ENCODE assay signal across 1 cellular context in genomic region chr17:54900457-54901229, GRCh38.
TF ChIP-seq lines count a peak whose summit lies in the region.

TSS of gene TOM1L1 (plus strand) at chr17:54900852. CDS start at chr17:54900866, 14 bp downstream.

TF ChIP-seq in WTC11, 78 proteins besides CTCF, POLR2A, EP300 and RAD21 (continued from another document and continues in another):
- TF ChIP-seq IRF1 (CRISPR knock-in tag; IDR thresholded peaks at IDR 0.05) (no peak), SMAD3 (CRISPR knock-in tag; IDR thresholded peaks at IDR 0.05; ENCODE audit: borderline replicate concordance) (no peak), TCF7 (CRISPR knock-in tag; IDR thresholded peaks at IDR 0.05; ENCODE audit: low read depth) (no peak), JAZF1 (CRISPR knock-in tag; IDR thresholded peaks at IDR 0.05) (no peak), NFATC4 (CRISPR knock-in tag; IDR thresholded peaks at IDR 0.05) (no peak), PRDM15 (CRISPR knock-in tag; IDR thresholded peaks at IDR 0.05) (no peak), ZNF532 (CRISPR knock-in tag; IDR thresholded peaks at IDR 0.05; ENCODE audit: borderline replicate concordance) (no peak), ZNF423 (CRISPR knock-in tag; IDR thresholded peaks at IDR 0.05) (peak; percentile 84), PRRX2 (CRISPR knock-in tag; IDR thresholded peaks at IDR 0.05) (no peak), TP53 (CRISPR knock-in tag; IDR thresholded peaks at IDR 0.05) (no peak), ZBTB43 (CRISPR knock-in tag; IDR thresholded peaks at IDR 0.05) (no peak), KAT7 (CRISPR knock-in tag; IDR thresholded peaks at IDR 0.05; ENCODE audit: borderline replicate concordance) (no peak), MXD4 (CRISPR knock-in tag; IDR thresholded peaks at IDR 0.05; ENCODE audit: borderline replicate concordance) (no peak), MAX (CRISPR knock-in tag; IDR thresholded peaks at IDR 0.05) (0 out of 2 replicates have a peak, but pooled peaks have one; percentile 2), SMAD4 (CRISPR knock-in tag; IDR thresholded peaks at IDR 0.05) (no peak), SP1 (CRISPR knock-in tag; conservative IDR thresholded peaks at IDR 0.05) (peak; percentile 73), FOXP1 (CRISPR knock-in tag; IDR thresholded peaks at IDR 0.05; ENCODE audit: borderline replicate concordance) (peak; percentile 49; the same call in 1 of the 2 replicates), CREM (CRISPR knock-in tag; IDR thresholded peaks at IDR 0.05) (no peak), ZNF416 (CRISPR knock-in tag; IDR thresholded peaks at IDR 0.05) (no peak), NR2C2 (CRISPR knock-in tag; IDR thresholded peaks at IDR 0.05) (no peak), NFYB (CRISPR knock-in tag; conservative IDR thresholded peaks at IDR 0.05; ENCODE audit: low read depth) (no peak), NR3C1 (CRISPR knock-in tag; conservative IDR thresholded peaks at IDR 0.05; ENCODE audit: low read depth) (no peak), ZNF263 (CRISPR knock-in tag; IDR thresholded peaks at IDR 0.05; ENCODE audit: low read depth) (no peak), ZNF317 (CRISPR knock-in tag; IDR thresholded peaks at IDR 0.05; ENCODE audit: borderline replicate concordance, low read depth) (no peak), IRF2 (CRISPR knock-in tag; IDR thresholded peaks at IDR 0.05; ENCODE audit: borderline replicate concordance, low read depth) (no peak), ZNF219 (CRISPR knock-in tag; IDR thresholded peaks at IDR 0.05; ENCODE audit: borderline replicate concordance) (no peak), AFF4 (CRISPR knock-in tag; IDR thresholded peaks at IDR 0.05; ENCODE audit: borderline replicate concordance) (no peak), CBFB (CRISPR knock-in tag; IDR thresholded peaks at IDR 0.05; ENCODE audit: low read depth) (no peak)
- TF ChIP-seq, protein P1, sequence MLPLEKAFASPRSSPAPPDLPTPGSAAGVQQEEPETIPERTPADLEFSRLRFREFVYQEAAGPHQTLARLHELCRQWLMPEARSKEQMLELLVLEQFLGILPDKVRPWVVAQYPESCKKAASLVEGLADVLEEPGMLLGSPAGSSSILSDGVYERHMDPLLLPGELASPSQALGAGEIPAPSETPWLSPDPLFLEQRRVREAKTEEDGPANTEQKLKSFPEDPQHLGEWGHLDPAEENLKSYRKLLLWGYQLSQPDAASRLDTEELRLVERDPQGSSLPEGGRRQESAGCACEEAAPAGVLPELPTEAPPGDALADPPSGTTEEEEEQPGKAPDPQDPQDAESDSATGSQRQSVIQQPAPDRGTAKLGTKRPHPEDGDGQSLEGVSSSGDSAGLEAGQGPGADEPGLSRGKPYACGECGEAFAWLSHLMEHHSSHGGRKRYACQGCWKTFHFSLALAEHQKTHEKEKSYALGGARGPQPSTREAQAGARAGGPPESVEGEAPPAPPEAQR (CRISPR knock-in tag; IDR thresholded peaks at IDR 0.05) = no peak
- TF ChIP-seq, protein P2, sequence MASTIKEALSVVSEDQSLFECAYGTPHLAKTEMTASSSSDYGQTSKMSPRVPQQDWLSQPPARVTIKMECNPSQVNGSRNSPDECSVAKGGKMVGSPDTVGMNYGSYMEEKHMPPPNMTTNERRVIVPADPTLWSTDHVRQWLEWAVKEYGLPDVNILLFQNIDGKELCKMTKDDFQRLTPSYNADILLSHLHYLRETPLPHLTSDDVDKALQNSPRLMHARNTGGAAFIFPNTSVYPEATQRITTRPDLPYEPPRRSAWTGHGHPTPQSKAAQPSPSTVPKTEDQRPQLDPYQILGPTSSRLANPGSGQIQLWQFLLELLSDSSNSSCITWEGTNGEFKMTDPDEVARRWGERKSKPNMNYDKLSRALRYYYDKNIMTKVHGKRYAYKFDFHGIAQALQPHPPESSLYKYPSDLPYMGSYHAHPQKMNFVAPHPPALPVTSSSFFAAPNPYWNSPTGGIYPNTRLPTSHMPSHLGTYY (CRISPR knock-in tag; IDR thresholded peaks at IDR 0.05) = no peak
- TF ChIP-seq, protein P3, sequence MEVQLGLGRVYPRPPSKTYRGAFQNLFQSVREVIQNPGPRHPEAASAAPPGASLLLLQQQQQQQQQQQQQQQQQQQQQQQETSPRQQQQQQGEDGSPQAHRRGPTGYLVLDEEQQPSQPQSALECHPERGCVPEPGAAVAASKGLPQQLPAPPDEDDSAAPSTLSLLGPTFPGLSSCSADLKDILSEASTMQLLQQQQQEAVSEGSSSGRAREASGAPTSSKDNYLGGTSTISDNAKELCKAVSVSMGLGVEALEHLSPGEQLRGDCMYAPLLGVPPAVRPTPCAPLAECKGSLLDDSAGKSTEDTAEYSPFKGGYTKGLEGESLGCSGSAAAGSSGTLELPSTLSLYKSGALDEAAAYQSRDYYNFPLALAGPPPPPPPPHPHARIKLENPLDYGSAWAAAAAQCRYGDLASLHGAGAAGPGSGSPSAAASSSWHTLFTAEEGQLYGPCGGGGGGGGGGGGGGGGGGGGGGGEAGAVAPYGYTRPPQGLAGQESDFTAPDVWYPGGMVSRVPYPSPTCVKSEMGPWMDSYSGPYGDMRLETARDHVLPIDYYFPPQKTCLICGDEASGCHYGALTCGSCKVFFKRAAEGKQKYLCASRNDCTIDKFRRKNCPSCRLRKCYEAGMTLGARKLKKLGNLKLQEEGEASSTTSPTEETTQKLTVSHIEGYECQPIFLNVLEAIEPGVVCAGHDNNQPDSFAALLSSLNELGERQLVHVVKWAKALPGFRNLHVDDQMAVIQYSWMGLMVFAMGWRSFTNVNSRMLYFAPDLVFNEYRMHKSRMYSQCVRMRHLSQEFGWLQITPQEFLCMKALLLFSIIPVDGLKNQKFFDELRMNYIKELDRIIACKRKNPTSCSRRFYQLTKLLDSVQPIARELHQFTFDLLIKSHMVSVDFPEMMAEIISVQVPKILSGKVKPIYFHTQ (CRISPR knock-in tag; IDR thresholded peaks at IDR 0.05) = no peak
- TF ChIP-seq, protein P4, sequence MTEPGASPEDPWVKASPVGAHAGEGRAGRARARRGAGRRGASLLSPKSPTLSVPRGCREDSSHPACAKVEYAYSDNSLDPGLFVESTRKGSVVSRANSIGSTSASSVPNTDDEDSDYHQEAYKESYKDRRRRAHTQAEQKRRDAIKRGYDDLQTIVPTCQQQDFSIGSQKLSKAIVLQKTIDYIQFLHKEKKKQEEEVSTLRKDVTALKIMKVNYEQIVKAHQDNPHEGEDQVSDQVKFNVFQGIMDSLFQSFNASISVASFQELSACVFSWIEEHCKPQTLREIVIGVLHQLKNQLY (CRISPR knock-in tag; IDR thresholded peaks at IDR 0.05) = no peak
- TF ChIP-seq, protein P5, sequence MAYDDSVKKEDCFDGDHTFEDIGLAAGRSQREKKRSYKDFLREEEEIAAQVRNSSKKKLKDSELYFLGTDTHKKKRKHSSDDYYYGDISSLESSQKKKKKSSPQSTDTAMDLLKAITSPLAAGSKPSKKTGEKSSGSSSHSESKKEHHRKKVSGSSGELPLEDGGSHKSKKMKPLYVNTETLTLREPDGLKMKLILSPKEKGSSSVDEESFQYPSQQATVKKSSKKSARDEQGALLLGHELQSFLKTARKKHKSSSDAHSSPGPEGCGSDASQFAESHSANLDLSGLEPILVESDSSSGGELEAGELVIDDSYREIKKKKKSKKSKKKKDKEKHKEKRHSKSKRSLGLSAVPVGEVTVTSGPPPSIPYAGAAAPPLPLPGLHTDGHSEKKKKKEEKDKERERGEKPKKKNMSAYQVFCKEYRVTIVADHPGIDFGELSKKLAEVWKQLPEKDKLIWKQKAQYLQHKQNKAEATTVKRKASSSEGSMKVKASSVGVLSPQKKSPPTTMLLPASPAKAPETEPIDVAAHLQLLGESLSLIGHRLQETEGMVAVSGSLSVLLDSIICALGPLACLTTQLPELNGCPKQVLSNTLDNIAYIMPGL (CRISPR knock-in tag; IDR thresholded peaks at IDR 0.05) = peak; percentile 58; the same call in 1 of the 2 replicates
